In genomic region chr18:27599202-27599829, GRCh38 we compare ENCODE assay signal across 8 cellular contexts.
A peak's percentile ranks its signal among the peaks of the same experiment; 100 is the strongest.
DNase-seq lines count a peak whose midpoint lies in the region; ATAC-seq and TF ChIP-seq lines count a peak whose summit lies in the region.

No MANE protein-coding gene starts in this region.

- ATAC-seq in effector memory CD8-positive, alpha-beta T cell (replicated peaks), result no peak

- no peaks in the 10 kb centered on the region for H3K9me3 Mint-ChIP-seq in T-helper 2 cell treated with Interferon-gamma antibody and Interleukin-4, amounts not matched to agents 5 μg/mL and 100 μg/mL, for 36 hours
- peaks cover 3 to 5% of the 10 kb centered on the region in 2 donors for H3K9me3 Mint-ChIP-seq in effector memory CD8-positive, alpha-beta T cell

- CTCF ChIA-PET in AG04449 (lab: Yijun Ruan, JAX), result interaction anchor here (0.7 to 12.5 kb wide), 21 partner anchors 7 to 1216 kb away, joined by 3 to 300 read pairs (median 4); no protein-coding TSS in a partner anchor
- CTCF ChIA-PET in GM10248 (lab: Yijun Ruan, JAX), result interaction anchor here (0.9 to 2.1 kb wide), 8 partner anchors 10 to 594 kb away, joined by 3 to 17 read pairs (median 8); no protein-coding TSS in a partner anchor

- H3K4me3 ChIP-seq in AG04449 (ENCODE audit: low read depth, low read length), result no peak overlapping the region
- H3K4me3 ChIP-seq in HFF-Myc (replicated peaks; ENCODE audit: low read depth, low read length), result no peak overlapping the region
- H3K4me3 ChIP-seq in fibroblast of villous mesenchyme (ENCODE audit: low read depth, low read length), result no peak overlapping the region

- POLR2A ChIA-PET in AG04449 (lab: Yijun Ruan, JAX) (no interaction called here), GM10248 (lab: Yijun Ruan, JAX) (no interaction called here)

- H3K27me3 Mint-ChIP-seq in T-helper 2 cell treated with Interferon-gamma antibody and Interleukin-4, amounts not matched to agents 5 μg/mL and 100 μg/mL, for 36 hours (ENCODE audit: low read depth), result no peaks in the 10 kb centered on the region
- no peaks in the 10 kb centered on the region for H3K27me3 Mint-ChIP-seq in effector memory CD8-positive, alpha-beta T cell

- DNase-seq in AG04449 (ENCODE audit: low read depth, low spot score), result no peak
- DNase-seq in GM10248 (ENCODE audit: extremely low spot score), result peak; percentile 23
- DNase-seq in HFF-Myc (ENCODE audit: extremely low read depth, low read depth), result peak; percentile 21
- peak; percentile 62 for DNase-seq in NAMALWA (ENCODE audit: low spot score)
- DNase-seq in T-helper 2 cell treated with Interferon-gamma antibody and Interleukin-4, amounts not matched to agents 5 μg/mL and 100 μg/mL, for 36 hours (ENCODE audit: low spot score), result peak; percentile 5
- DNase-seq in fibroblast of villous mesenchyme (ENCODE audit: low read depth), result peak; percentile 36
- peak; percentile 56 for DNase-seq in pons (ENCODE audit: low spot score)
- DNase-seq in effector memory CD8-positive, alpha-beta T cell, result no peak

- peak; percentile 89 for TF ChIP-seq CTCF in AG04449 (IDR thresholded peaks at IDR 0.05; ENCODE audit: insufficient read depth, low read length, missing control alignments)
- peak; percentile 85 for TF ChIP-seq CTCF in GM10248 (IDR thresholded peaks at IDR 0.05; ENCODE audit: control extremely low read depth, extremely low read depth, low read depth, missing control alignments)
- peak; percentile 92 for TF ChIP-seq CTCF in HFF-Myc (IDR thresholded peaks at IDR 0.05; ENCODE audit: low read depth, low read length, missing control alignments)
- peak; percentile 95 for TF ChIP-seq CTCF in fibroblast of villous mesenchyme (IDR thresholded peaks at IDR 0.05; ENCODE audit: insufficient read depth, low read depth, low read length)

- no peaks in the 10 kb centered on the region for H3K36me3 Mint-ChIP-seq in T-helper 2 cell treated with Interferon-gamma antibody and Interleukin-4, amounts not matched to agents 5 μg/mL and 100 μg/mL, for 36 hours (ENCODE audit: low read depth)
- no peaks in the 10 kb centered on the region for H3K36me3 Mint-ChIP-seq in effector memory CD8-positive, alpha-beta T cell (ENCODE audit: insufficient read depth)

- no peaks in the 10 kb centered on the region for H3K4me1 Mint-ChIP-seq in T-helper 2 cell treated with Interferon-gamma antibody and Interleukin-4, amounts not matched to agents 5 μg/mL and 100 μg/mL, for 36 hours (ENCODE audit: low read depth)
- H3K4me1 Mint-ChIP-seq in effector memory CD8-positive, alpha-beta T cell (ENCODE audit: low read depth in 2 of 2), result no peaks in the 10 kb centered on the region

- no peak overlapping the region for H3K4me3 Mint-ChIP-seq in T-helper 2 cell treated with Interferon-gamma antibody and Interleukin-4, amounts not matched to agents 5 μg/mL and 100 μg/mL, for 36 hours
- no peak overlapping the region for H3K4me3 Mint-ChIP-seq in effector memory CD8-positive, alpha-beta T cell

- H3K27ac Mint-ChIP-seq in T-helper 2 cell treated with Interferon-gamma antibody and Interleukin-4, amounts not matched to agents 5 μg/mL and 100 μg/mL, for 36 hours, result no peak overlapping the region
- H3K27ac Mint-ChIP-seq in effector memory CD8-positive, alpha-beta T cell, result no peak overlapping the region

Comparison
In these comparisons a context has a peak if more than half of its experiments do, and no peak if none do; other contexts are left out.
1. DNase-seq: peak in GM10248 (single experiment), HFF-Myc (single experiment), NAMALWA (single experiment), T-helper 2 cell treated with Interferon-gamma antibody and Interleukin-4, amounts not matched to agents 5 μg/mL and 100 μg/mL, for 36 hours (single experiment), fibroblast of villous mesenchyme (single experiment) and pons (single experiment); none in AG04449 (single experiment) and effector memory CD8-positive, alpha-beta T cell (0 of 3).
2. Peak in every context shown above with its lines, with median percentiles within 50 percentile points of each other: CTCF ChIP-seq.